Comparison of ENCODE assay signal across 2 cellular contexts in genomic region chr3:49900491-49901153, GRCh38.
TF ChIP-seq lines count a peak whose summit lies in the region.

No MANE protein-coding gene starts in this region.

TF ChIP-seq in A549, 52 proteins besides CTCF, POLR2A, EP300 and RAD21:
- no peak for TF ChIP-seq TFCP2L1 (CRISPR knock-in tag; IDR thresholded peaks at IDR 0.05)
- TF ChIP-seq ESRRA (IDR thresholded peaks at IDR 0.05; ENCODE audit: borderline replicate concordance, low read length): no peak
- peak; percentile 50 for TF ChIP-seq JUNB (IDR thresholded peaks at IDR 0.05)
- TF ChIP-seq JUN (IDR thresholded peaks at IDR 0.05): peak in 1 of 2 experiments; percentile 51; a peak in 1 of 5 replicates
- no peak for TF ChIP-seq CHD2 (IDR thresholded peaks at IDR 0.05; ENCODE audit: low read length, partially characterized antibody)
- TF ChIP-seq, protein P1, sequence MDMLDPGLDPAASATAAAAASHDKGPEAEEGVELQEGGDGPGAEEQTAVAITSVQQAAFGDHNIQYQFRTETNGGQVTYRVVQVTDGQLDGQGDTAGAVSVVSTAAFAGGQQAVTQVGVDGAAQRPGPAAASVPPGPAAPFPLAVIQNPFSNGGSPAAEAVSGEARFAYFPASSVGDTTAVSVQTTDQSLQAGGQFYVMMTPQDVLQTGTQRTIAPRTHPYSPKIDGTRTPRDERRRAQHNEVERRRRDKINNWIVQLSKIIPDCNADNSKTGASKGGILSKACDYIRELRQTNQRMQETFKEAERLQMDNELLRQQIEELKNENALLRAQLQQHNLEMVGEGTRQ (IDR thresholded peaks at IDR 0.05): no peak
- TF ChIP-seq, protein P2, sequence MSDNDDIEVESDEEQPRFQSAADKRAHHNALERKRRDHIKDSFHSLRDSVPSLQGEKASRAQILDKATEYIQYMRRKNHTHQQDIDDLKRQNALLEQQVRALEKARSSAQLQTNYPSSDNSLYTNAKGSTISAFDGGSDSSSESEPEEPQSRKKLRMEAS (IDR thresholded peaks at IDR 0.05): peak; percentile 73
- no peak for TF ChIP-seq FOSL2 (IDR thresholded peaks at IDR 0.05)
- peak; percentile 82 for TF ChIP-seq FOSL2 (CRISPR knock-in tag; IDR thresholded peaks at IDR 0.05)
- TF ChIP-seq CBX2 (IDR thresholded peaks at IDR 0.05; ENCODE audit: borderline replicate concordance, low read depth): no peak
- no peak for TF ChIP-seq MYC (IDR thresholded peaks at IDR 0.05; ENCODE audit: borderline replicate concordance, low read length)
- no peak for TF ChIP-seq FOXS1 (CRISPR knock-in tag; IDR thresholded peaks at IDR 0.05)

TF ChIP-seq in K562, 482 proteins besides CTCF, POLR2A, EP300 and RAD21:
- TF ChIP-seq TEAD4 (IDR thresholded peaks at IDR 0.05; ENCODE audit: low read length) (no peak), TEAD4 (CRISPR knock-in tag; IDR thresholded peaks at IDR 0.05; ENCODE audit: borderline replicate concordance) (no peak), POLR2G (IDR thresholded peaks at IDR 0.05; ENCODE audit: low read depth, low read length) (no peak), MCM3 (IDR thresholded peaks at IDR 0.05) (no peak), ZNF584 (CRISPR knock-in tag; IDR thresholded peaks at IDR 0.05; ENCODE audit: low read depth) (no peak), NFE2L1 (tag; IDR thresholded peaks at IDR 0.05; ENCODE audit: borderline replicate concordance, low read depth) (no peak), FOXK1 (CRISPR knock-in tag; IDR thresholded peaks at IDR 0.05; ENCODE audit: borderline replicate concordance) (no peak), PTTG1 (tag; IDR thresholded peaks at IDR 0.05; ENCODE audit: low read depth) (no peak), ZBTB9 (CRISPR knock-in tag; IDR thresholded peaks at IDR 0.05) (no peak), ELK3 (CRISPR knock-in tag; IDR thresholded peaks at IDR 0.05) (no peak), BACH1 (tag; IDR thresholded peaks at IDR 0.05) (no peak), SUPT5H (IDR thresholded peaks at IDR 0.05) (no peak), NCOR1 (IDR thresholded peaks at IDR 0.05) (no peak), JUNB (CRISPR knock-in tag; conservative IDR thresholded peaks at IDR 0.05) (no peak)
- TF ChIP-seq, protein P3, sequence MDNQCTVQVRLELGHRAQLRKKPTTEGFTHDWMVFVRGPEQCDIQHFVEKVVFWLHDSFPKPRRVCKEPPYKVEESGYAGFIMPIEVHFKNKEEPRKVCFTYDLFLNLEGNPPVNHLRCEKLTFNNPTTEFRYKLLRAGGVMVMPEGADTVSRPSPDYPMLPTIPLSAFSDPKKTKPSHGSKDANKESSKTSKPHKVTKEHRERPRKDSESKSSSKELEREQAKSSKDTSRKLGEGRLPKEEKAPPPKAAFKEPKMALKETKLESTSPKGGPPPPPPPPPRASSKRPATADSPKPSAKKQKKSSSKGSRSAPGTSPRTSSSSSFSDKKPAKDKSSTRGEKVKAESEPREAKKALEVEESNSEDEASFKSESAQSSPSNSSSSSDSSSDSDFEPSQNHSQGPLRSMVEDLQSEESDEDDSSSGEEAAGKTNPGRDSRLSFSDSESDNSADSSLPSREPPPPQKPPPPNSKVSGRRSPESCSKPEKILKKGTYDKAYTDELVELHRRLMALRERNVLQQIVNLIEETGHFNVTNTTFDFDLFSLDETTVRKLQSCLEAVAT (IDR thresholded peaks at IDR 0.05): no peak
- TF ChIP-seq, protein P4, sequence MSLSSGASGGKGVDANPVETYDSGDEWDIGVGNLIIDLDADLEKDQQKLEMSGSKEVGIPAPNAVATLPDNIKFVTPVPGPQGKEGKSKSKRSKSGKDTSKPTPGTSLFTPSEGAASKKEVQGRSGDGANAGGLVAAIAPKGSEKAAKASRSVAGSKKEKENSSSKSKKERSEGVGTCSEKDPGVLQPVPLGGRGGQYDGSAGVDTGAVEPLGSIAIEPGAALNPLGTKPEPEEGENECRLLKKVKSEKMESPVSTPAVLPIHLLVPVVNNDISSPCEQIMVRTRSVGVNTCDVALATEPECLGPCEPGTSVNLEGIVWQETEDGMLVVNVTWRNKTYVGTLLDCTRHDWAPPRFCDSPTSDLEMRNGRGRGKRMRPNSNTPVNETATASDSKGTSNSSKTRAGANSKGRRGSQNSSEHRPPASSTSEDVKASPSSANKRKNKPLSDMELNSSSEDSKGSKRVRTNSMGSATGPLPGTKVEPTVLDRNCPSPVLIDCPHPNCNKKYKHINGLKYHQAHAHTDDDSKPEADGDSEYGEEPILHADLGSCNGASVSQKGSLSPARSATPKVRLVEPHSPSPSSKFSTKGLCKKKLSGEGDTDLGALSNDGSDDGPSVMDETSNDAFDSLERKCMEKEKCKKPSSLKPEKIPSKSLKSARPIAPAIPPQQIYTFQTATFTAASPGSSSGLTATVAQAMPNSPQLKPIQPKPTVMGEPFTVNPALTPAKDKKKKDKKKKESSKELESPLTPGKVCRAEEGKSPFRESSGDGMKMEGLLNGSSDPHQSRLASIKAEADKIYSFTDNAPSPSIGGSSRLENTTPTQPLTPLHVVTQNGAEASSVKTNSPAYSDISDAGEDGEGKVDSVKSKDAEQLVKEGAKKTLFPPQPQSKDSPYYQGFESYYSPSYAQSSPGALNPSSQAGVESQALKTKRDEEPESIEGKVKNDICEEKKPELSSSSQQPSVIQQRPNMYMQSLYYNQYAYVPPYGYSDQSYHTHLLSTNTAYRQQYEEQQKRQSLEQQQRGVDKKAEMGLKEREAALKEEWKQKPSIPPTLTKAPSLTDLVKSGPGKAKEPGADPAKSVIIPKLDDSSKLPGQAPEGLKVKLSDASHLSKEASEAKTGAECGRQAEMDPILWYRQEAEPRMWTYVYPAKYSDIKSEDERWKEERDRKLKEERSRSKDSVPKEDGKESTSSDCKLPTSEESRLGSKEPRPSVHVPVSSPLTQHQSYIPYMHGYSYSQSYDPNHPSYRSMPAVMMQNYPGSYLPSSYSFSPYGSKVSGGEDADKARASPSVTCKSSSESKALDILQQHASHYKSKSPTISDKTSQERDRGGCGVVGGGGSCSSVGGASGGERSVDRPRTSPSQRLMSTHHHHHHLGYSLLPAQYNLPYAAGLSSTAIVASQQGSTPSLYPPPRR (CRISPR knock-in tag; IDR thresholded peaks at IDR 0.05; ENCODE audit: borderline replicate concordance): no peak
- TF ChIP-seq, protein P5, sequence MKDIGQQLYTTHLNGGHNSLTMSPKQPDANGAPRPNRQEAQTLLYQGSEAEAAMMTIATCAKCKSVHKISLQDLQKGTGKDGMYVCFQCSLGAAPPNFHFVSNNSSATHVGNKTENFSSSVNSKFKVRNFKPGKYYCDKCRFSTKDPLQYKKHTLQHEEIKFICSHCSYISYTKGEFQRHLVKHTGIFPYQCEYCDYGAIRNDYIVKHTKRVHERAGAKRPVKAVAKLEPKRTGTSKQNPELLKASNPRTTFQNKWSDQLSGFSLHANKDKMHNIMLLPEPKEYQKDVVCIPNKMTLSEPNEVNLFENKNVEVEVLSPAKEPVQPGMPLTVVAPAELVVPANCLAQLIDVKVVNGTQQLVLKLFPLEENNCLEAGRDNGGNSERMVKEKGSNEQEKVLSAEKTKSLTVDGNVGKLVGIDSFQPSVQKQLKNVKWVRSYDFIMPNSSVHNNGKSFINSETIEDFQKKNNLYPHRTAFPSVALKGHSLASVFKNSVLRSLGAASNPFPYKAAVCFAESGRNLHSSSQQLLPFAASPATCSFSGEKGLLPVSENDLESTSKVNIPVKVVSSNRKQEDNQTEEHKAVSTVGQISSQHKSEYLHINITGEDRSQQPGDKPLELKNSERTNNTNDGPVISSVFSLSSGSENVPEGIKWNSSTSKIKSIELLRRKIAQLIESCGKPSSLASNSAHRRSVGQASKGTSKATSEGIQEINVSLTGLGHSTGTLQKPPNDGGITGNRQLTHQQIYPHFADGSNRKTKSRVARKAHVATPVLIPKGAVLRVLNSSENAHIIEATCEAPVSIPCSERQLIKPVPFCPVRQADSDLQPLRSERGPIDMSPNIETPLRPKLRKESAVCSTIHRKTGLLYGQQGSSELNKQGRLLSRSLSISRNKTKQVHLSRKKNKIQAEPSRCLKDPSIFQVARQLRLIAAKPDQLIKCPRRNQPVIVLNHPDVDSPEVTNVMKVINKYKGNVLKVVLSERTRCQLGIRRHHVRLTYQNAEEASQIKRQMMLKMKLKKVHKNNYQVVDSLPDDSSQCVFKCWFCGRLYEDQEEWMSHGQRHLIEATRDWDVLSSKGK (CRISPR knock-in tag; IDR thresholded peaks at IDR 0.05): no peak
TF ChIP-seq in K562: peak in this region for 0.
